Comparison of ENCODE assay signal across 1 cellular context in the genomic region with DNA sequence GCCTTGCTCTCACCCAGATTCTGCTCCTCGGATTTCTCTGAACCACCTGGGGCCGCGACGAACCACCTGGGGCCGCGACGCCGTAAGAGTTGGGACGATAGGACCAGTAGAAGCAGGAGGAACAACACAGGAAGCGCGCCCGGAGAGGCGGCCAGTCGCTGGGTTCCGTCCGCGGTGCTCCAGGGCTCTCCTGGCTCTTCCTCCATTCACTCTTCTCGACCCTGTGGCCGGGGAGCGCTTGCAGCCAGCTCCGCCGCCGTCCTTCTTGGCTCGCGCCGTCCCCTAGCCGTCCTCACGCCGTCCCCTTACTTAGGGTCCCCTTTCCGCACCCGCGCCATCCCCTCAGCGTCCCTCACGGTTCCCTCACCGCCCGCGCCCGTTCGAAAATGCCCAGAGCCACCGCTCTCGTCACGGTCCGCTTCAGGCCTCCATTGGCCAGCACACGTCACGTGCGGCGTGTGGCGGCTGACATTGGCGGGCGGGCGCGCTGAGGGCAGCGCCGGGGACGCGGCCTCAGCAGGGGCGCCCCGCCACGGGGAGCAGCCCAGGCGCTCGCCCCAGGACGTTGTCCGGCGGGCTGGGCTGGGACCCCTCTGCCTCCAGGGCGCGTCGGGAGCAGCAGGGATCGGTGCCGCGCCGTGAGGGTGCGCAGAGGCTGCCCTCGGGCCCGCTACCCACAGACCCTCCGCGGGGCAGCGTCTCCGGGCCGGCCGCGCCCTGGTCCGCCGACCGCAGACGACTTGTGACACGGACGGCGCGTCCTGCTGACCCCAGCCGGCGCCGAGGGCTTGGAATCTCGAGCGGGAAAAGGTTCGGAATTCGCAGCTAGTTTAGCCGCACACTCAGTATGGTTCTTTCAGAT.
TF ChIP-seq lines count a peak whose summit lies in the region.

No MANE protein-coding gene starts in this region.

TF ChIP-seq in K562, 482 proteins besides CTCF, POLR2A, EP300 and RAD21 (continued from another document and continues in another):
- TF ChIP-seq, protein P1, sequence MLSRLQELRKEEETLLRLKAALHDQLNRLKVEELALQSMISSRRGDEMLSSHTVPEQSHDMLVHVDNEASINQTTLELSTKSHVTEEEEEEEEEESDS (CRISPR knock-in tag; IDR thresholded peaks at IDR 0.05) = no peak
- no peak for TF ChIP-seq CCAR2 (IDR thresholded peaks at IDR 0.05; ENCODE audit: low read depth, low read length)
- TF ChIP-seq ETV5 (CRISPR knock-in tag; IDR thresholded peaks at IDR 0.05; ENCODE audit: low read depth) = peak; percentile 40; the same call in 1 of the 2 replicates
- no peak for TF ChIP-seq MEIS2 (IDR thresholded peaks at IDR 0.05; ENCODE audit: partially characterized antibody)
- no peak for TF ChIP-seq KLF16 (IDR thresholded peaks at IDR 0.05)
- TF ChIP-seq, protein P2, sequence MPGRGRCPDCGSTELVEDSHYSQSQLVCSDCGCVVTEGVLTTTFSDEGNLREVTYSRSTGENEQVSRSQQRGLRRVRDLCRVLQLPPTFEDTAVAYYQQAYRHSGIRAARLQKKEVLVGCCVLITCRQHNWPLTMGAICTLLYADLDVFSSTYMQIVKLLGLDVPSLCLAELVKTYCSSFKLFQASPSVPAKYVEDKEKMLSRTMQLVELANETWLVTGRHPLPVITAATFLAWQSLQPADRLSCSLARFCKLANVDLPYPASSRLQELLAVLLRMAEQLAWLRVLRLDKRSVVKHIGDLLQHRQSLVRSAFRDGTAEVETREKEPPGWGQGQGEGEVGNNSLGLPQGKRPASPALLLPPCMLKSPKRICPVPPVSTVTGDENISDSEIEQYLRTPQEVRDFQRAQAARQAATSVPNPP (IDR thresholded peaks at IDR 0.05; ENCODE audit: borderline replicate concordance, insufficient read depth, insufficient read length) = no peak
- TF ChIP-seq, protein P3, sequence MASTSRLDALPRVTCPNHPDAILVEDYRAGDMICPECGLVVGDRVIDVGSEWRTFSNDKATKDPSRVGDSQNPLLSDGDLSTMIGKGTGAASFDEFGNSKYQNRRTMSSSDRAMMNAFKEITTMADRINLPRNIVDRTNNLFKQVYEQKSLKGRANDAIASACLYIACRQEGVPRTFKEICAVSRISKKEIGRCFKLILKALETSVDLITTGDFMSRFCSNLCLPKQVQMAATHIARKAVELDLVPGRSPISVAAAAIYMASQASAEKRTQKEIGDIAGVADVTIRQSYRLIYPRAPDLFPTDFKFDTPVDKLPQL (IDR thresholded peaks at IDR 0.05; ENCODE audit: extremely low read depth, insufficient read length) = no peak
- TF ChIP-seq, protein P4, sequence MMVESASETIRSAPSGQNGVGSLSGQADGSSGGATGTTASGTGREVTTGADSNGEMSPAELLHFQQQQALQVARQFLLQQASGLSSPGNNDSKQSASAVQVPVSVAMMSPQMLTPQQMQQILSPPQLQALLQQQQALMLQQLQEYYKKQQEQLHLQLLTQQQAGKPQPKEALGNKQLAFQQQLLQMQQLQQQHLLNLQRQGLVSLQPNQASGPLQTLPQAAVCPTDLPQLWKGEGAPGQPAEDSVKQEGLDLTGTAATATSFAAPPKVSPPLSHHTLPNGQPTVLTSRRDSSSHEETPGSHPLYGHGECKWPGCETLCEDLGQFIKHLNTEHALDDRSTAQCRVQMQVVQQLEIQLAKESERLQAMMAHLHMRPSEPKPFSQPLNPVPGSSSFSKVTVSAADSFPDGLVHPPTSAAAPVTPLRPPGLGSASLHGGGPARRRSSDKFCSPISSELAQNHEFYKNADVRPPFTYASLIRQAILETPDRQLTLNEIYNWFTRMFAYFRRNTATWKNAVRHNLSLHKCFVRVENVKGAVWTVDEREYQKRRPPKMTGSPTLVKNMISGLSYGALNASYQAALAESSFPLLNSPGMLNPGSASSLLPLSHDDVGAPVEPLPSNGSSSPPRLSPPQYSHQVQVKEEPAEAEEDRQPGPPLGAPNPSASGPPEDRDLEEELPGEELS (CRISPR knock-in tag; IDR thresholded peaks at IDR 0.05; ENCODE audit: borderline replicate concordance) = no peak
- TF ChIP-seq SETDB1 (IDR thresholded peaks at IDR 0.05; ENCODE audit: low read length) = no peak
- TF ChIP-seq STAT5B (CRISPR knock-in tag; IDR thresholded peaks at IDR 0.05) = no peak
- no peak for TF ChIP-seq PCBP2 (IDR thresholded peaks at IDR 0.05; ENCODE audit: low read depth, low read length, poor library complexity, severe bottlenecking)
- peak; percentile 49; the same call in 1 of the 2 replicates for TF ChIP-seq KLF1 (tag; IDR thresholded peaks at IDR 0.05)
- TF ChIP-seq, protein P5, sequence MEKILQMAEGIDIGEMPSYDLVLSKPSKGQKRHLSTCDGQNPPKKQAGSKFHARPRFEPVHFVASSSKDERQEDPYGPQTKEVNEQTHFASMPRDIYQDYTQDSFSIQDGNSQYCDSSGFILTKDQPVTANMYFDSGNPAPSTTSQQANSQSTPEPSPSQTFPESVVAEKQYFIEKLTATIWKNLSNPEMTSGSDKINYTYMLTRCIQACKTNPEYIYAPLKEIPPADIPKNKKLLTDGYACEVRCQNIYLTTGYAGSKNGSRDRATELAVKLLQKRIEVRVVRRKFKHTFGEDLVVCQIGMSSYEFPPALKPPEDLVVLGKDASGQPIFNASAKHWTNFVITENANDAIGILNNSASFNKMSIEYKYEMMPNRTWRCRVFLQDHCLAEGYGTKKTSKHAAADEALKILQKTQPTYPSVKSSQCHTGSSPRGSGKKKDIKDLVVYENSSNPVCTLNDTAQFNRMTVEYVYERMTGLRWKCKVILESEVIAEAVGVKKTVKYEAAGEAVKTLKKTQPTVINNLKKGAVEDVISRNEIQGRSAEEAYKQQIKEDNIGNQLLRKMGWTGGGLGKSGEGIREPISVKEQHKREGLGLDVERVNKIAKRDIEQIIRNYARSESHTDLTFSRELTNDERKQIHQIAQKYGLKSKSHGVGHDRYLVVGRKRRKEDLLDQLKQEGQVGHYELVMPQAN (IDR thresholded peaks at IDR 0.05; ENCODE audit: borderline replicate concordance) = no peak
- no peak; a peak in 4 of 4 replicates for TF ChIP-seq MAZ (CRISPR knock-in tag; conservative IDR thresholded peaks at IDR 0.05 in 1 of 2, IDR thresholded peaks at IDR 0.05 in 1 of 2)
- TF ChIP-seq TEAD2 (tag; IDR thresholded peaks at IDR 0.05) = no peak
- TF ChIP-seq TOE1 (IDR thresholded peaks at IDR 0.05; ENCODE audit: borderline replicate concordance) = peak; percentile 85
- TF ChIP-seq TOE1 (CRISPR knock-in tag; IDR thresholded peaks at IDR 0.05; ENCODE audit: borderline replicate concordance, low read depth) = no peak
- peak; percentile 24; the same call in 1 of the 2 replicates for TF ChIP-seq ILF3 (IDR thresholded peaks at IDR 0.05; ENCODE audit: borderline replicate concordance)
- TF ChIP-seq, protein P6, sequence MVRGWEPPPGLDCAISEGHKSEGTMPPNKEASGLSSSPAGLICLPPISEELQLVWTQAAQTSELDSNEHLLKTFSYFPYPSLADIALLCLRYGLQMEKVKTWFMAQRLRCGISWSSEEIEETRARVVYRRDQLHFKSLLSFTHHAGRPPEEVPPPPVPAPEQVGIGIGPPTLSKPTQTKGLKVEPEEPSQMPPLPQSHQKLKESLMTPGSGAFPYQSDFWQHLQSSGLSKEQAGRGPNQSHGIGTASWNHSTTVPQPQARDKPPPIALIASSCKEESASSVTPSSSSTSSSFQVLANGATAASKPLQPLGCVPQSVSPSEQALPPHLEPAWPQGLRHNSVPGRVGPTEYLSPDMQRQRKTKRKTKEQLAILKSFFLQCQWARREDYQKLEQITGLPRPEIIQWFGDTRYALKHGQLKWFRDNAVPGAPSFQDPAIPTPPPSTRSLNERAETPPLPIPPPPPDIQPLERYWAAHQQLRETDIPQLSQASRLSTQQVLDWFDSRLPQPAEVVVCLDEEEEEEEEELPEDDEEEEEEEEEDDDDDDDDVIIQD (CRISPR knock-in tag; IDR thresholded peaks at IDR 0.05) = no peak
- TF ChIP-seq, protein P7, sequence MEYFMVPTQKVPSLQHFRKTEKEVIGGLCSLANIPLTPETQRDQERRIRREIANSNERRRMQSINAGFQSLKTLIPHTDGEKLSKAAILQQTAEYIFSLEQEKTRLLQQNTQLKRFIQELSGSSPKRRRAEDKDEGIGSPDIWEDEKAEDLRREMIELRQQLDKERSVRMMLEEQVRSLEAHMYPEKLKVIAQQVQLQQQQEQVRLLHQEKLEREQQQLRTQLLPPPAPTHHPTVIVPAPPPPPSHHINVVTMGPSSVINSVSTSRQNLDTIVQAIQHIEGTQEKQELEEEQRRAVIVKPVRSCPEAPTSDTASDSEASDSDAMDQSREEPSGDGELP (CRISPR knock-in tag; IDR thresholded peaks at IDR 0.05; ENCODE audit: borderline replicate concordance) = no peak; the same call in 1 of the 2 replicates
- TF ChIP-seq JUNB (CRISPR knock-in tag; conservative IDR thresholded peaks at IDR 0.05) = no peak
- TF ChIP-seq CHCHD3 (CRISPR knock-in tag; IDR thresholded peaks at IDR 0.05) = no peak
- TF ChIP-seq BRF1 (IDR thresholded peaks at IDR 0.05; ENCODE audit: borderline replicate concordance, extremely low read depth, insufficient read length) = no peak
- TF ChIP-seq, protein P8, sequence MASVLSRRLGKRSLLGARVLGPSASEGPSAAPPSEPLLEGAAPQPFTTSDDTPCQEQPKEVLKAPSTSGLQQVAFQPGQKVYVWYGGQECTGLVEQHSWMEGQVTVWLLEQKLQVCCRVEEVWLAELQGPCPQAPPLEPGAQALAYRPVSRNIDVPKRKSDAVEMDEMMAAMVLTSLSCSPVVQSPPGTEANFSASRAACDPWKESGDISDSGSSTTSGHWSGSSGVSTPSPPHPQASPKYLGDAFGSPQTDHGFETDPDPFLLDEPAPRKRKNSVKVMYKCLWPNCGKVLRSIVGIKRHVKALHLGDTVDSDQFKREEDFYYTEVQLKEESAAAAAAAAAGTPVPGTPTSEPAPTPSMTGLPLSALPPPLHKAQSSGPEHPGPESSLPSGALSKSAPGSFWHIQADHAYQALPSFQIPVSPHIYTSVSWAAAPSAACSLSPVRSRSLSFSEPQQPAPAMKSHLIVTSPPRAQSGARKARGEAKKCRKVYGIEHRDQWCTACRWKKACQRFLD (CRISPR knock-in tag; IDR thresholded peaks at IDR 0.05) = no peak
- TF ChIP-seq TAF15 (IDR thresholded peaks at IDR 0.05; ENCODE audit: low read depth, low read length) = no peak
- TF ChIP-seq SIN3B (IDR thresholded peaks at IDR 0.05; ENCODE audit: low read depth) = peak; percentile 82
- no peak for TF ChIP-seq NCOA4 (IDR thresholded peaks at IDR 0.05; ENCODE audit: partially characterized antibody)
- TF ChIP-seq ARHGAP35 (IDR thresholded peaks at IDR 0.05; ENCODE audit: partially characterized antibody) = no peak
- TF ChIP-seq, protein P9, sequence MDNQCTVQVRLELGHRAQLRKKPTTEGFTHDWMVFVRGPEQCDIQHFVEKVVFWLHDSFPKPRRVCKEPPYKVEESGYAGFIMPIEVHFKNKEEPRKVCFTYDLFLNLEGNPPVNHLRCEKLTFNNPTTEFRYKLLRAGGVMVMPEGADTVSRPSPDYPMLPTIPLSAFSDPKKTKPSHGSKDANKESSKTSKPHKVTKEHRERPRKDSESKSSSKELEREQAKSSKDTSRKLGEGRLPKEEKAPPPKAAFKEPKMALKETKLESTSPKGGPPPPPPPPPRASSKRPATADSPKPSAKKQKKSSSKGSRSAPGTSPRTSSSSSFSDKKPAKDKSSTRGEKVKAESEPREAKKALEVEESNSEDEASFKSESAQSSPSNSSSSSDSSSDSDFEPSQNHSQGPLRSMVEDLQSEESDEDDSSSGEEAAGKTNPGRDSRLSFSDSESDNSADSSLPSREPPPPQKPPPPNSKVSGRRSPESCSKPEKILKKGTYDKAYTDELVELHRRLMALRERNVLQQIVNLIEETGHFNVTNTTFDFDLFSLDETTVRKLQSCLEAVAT (IDR thresholded peaks at IDR 0.05) = peak in 1 of 2 experiments; percentile 86; a peak in 2 of 4 replicates
- peak; percentile 90 for TF ChIP-seq BHLHE40 (IDR thresholded peaks at IDR 0.05; ENCODE audit: low read length)
- TF ChIP-seq, protein P10, sequence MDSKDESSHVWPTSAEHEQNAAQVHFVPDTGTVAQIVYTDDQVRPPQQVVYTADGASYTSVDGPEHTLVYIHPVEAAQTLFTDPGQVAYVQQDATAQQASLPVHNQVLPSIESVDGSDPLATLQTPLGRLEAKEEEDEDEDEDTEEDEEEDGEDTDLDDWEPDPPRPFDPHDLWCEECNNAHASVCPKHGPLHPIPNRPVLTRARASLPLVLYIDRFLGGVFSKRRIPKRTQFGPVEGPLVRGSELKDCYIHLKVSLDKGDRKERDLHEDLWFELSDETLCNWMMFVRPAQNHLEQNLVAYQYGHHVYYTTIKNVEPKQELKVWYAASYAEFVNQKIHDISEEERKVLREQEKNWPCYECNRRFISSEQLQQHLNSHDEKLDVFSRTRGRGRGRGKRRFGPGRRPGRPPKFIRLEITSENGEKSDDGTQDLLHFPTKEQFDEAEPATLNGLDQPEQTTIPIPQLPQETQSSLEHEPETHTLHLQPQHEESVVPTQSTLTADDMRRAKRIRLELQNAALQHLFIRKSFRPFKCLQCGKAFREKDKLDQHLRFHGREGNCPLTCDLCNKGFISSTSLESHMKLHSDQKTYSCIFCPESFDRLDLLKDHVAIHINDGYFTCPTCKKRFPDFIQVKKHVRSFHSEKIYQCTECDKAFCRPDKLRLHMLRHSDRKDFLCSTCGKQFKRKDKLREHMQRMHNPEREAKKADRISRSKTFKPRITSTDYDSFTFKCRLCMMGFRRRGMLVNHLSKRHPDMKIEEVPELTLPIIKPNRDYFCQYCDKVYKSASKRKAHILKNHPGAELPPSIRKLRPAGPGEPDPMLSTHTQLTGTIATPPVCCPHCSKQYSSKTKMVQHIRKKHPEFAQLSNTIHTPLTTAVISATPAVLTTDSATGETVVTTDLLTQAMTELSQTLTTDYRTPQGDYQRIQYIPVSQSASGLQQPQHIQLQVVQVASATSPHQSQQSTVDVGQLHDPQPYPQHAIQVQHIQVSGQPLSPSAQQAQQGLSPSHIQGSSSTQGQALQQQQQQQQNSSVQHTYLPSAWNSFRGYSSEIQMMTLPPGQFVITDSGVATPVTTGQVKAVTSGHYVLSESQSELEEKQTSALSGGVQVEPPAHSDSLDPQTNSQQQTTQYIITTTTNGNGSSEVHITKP (IDR thresholded peaks at IDR 0.05; ENCODE audit: partially characterized antibody) = no peak
- TF ChIP-seq RBM25 (IDR thresholded peaks at IDR 0.05; ENCODE audit: low read depth, low read length, severe bottlenecking) = peak; percentile 100
- no peak for TF ChIP-seq ZNF184 (CRISPR knock-in tag; IDR thresholded peaks at IDR 0.05)
- no peak for TF ChIP-seq HDAC6 (IDR thresholded peaks at IDR 0.05; ENCODE audit: low read depth, low read length)
- peak; percentile 55; the same call in 1 of the 2 replicates for TF ChIP-seq SRSF1 (IDR thresholded peaks at IDR 0.05; ENCODE audit: low read depth, low read length)
- peak; percentile 89 for TF ChIP-seq CXXC5 (CRISPR knock-in tag; IDR thresholded peaks at IDR 0.05)
- no peak for TF ChIP-seq TSC22D4 (tag; IDR thresholded peaks at IDR 0.05)
- TF ChIP-seq POLR2H (tag; IDR thresholded peaks at IDR 0.05; ENCODE audit: low read depth) = peak; percentile 24; the same call in 1 of the 2 replicates
- TF ChIP-seq TBP (optimal IDR thresholded peaks at IDR 0.05; ENCODE audit: low read depth, low read length) = peak; percentile 83
- TF ChIP-seq NFXL1 (CRISPR knock-in tag; IDR thresholded peaks at IDR 0.05) = no peak
